In the genomic region with DNA sequence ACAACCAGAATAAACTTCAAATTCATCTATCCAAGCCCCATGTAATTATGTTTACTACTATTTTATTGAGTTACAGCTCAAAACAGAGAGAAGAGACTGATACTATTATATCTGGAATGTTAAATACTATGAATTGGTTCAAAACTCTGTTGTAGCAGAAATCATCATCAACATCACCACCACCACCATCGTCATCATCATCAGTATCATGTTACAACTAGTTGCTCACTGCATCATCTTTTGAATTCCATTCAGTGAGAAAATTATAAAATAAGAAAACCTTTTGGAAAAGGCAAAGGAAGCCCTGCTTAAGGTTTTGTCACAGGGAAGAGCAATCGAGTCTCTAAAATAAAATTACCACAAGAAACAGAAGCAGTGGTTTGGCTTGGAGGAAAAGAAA, we compare ENCODE assay signal across 21 cellular contexts. TPM values are rescaled to one million over a fixed set of nuclear protein-coding genes. Genes with fewer than 3 reads are reported as not detected.
DNase-seq lines count a peak whose midpoint lies in the region; ATAC-seq, FAIRE-seq and TF ChIP-seq lines count a peak whose summit lies in the region.
"Had no signal": no experiment of that assay in that cellular context is flagged by ENCODE, and none has a peak within 500 bp of the region (broad histone marks: within the 10 kb centered on the region; RNA-seq: fewer than 3 reads in every experiment).

No MANE protein-coding gene starts in this region.

- H2AK5ac ChIP-seq in mesenchymal stem cell (ENCODE audit: low read length, severe bottlenecking): no peak overlapping the region

- H3K4me3 Mint-ChIP-seq in CD8-positive, alpha-beta memory T cell: no peak overlapping the region
- peak overlapping the region; percentile 31 for H3K4me3 Mint-ChIP-seq in activated T-helper 17 cell treated with anti-CD3 and anti-CD28 coated beads, Interleukin-2, amount 50 U/mL, for 72 hours

- TF ChIP-seq CTCF in AG10803 (conservative IDR thresholded peaks at IDR 0.05; ENCODE audit: low read length) (no peak), D721Med (IDR thresholded peaks at IDR 0.05; ENCODE audit: insufficient read depth, missing control alignments) (no peak)

- H4K8ac ChIP-seq in mesenchymal stem cell (ENCODE audit: low read length): no peak overlapping the region

- no peak overlapping the region for H3K23ac ChIP-seq in mesenchymal stem cell (ENCODE audit: low read length in 2 of 2)

- peaks cover 62 to 79% (median 67%) of the 10 kb centered on the region in 3 donors for H3K4me1 Mint-ChIP-seq in CD8-positive, alpha-beta memory T cell
- peaks cover 48% of the 10 kb centered on the region for H3K4me1 Mint-ChIP-seq in activated T-helper 17 cell treated with anti-CD3 and anti-CD28 coated beads, Interleukin-2, amount 50 U/mL, for 72 hours

- no peak for ATAC-seq in activated T-helper 17 cell treated with anti-CD3 and anti-CD28 coated beads, Interleukin-2, amount 50 U/mL, for 72 hours (replicated peaks)
- ATAC-seq: K562 had no signal

- no peak overlapping the region for H2BK120ac ChIP-seq in mesenchymal stem cell (ENCODE audit: low read depth, low read length)

- H3K18ac ChIP-seq in mesenchymal stem cell (ENCODE audit: low read depth in 1 of 2, low read length in 2 of 2): no peak overlapping the region

- no peaks in the 10 kb centered on the region for H3K27me3 ChIP-seq in CD8-positive, alpha-beta memory T cell (ENCODE audit: insufficient read depth, low read length, poor library complexity, severe bottlenecking)
- H3K27me3 ChIP-seq in mesenchymal stem cell (ENCODE audit: control insufficient read depth in 1 of 2, insufficient read depth in 1 of 2, low read length in 2 of 2): no peaks in the 10 kb centered on the region
- H3K27me3 ChIP-seq: BE2C, SJCRH30 had no signal

- H3K36me3 Mint-ChIP-seq in CD8-positive, alpha-beta memory T cell: peaks cover 0 to 4% (median 0%) of the 10 kb centered on the region in 3 donors
- peaks cover 7% of the 10 kb centered on the region for H3K36me3 Mint-ChIP-seq in activated T-helper 17 cell treated with anti-CD3 and anti-CD28 coated beads, Interleukin-2, amount 50 U/mL, for 72 hours (ENCODE audit: low read depth)

- no peak overlapping the region for H3K4me3 ChIP-seq in AG10803 (ENCODE audit: low read length)
- no peak overlapping the region for H3K4me3 ChIP-seq in CD8-positive, alpha-beta memory T cell (ENCODE audit: low read length)
- H3K4me3 ChIP-seq in mesenchymal stem cell (ENCODE audit: insufficient read depth in 1 of 2, low read depth in 1 of 2, low read length in 2 of 2): no peak overlapping the region
- H3K4me3 ChIP-seq: K562, SJCRH30 had no signal

- H3K9ac ChIP-seq in mesenchymal stem cell (ENCODE audit: low read length): no peak overlapping the region

- peak; percentile 12 for DNase-seq in AG10803 (ENCODE audit: low read depth)
- DNase-seq in CD8-positive, alpha-beta memory T cell: no peak
- peak; percentile 22 for DNase-seq in iris pigment epithelial cell (ENCODE audit: low read depth)
- no peak for DNase-seq in mesenchymal stem cell
- no peak for DNase-seq in UCSD-AML1 (lab: John Stamatoyannopoulos, UW; ENCODE audit: unreplicated experiment)
- DNase-seq in D721Med (ENCODE audit: insufficient read length, low spot score): no peak
- DNase-seq in posterior cingulate gyrus: no peak
- DNase-seq: BE2C; DMS53; HCEC 1CT; NCI-H146; NCI-H2107; NCI-H345; NCI-H69; NK-92 treated with Interleukin-12 subunit alpha and Interleukin-12 subunit beta, amount 100 ng/mL, for 24 hours; OCI-M1; RPMI8226; SJCRH30 had no signal

- H3K36me3 ChIP-seq in CD8-positive, alpha-beta memory T cell (ENCODE audit: insufficient read depth, low read length): no peaks in the 10 kb centered on the region
- H3K36me3 ChIP-seq in mesenchymal stem cell (ENCODE audit: control insufficient read depth in 1 of 2, insufficient read depth in 2 of 2, low read depth in 1 of 2, low read length in 2 of 2): no peaks in the 10 kb centered on the region
- H3K36me3 ChIP-seq: BE2C, SJCRH30 had no signal

- H3K27me3 Mint-ChIP-seq in CD8-positive, alpha-beta memory T cell: no peaks in the 10 kb centered on the region
- H3K27me3 Mint-ChIP-seq in activated T-helper 17 cell treated with anti-CD3 and anti-CD28 coated beads, Interleukin-2, amount 50 U/mL, for 72 hours: no peaks in the 10 kb centered on the region

- no peak overlapping the region for H2BK5ac ChIP-seq in mesenchymal stem cell (ENCODE audit: low read depth, low read length, poor library complexity, severe bottlenecking)

- H4K91ac ChIP-seq in mesenchymal stem cell (ENCODE audit: low read length): no peak overlapping the region

- WGBS in mesenchymal stem cell: 100% methylated on average over 1 of the region's 2 CpGs

- CTCF ChIA-PET in CD8-positive, alpha-beta memory T cell (lab: Charles Lee): interaction anchor here (1.2 kb wide), 1 partner anchor 13 kb away, joined by 5 read pairs; no protein-coding TSS in a partner anchor

- H3K79me1 ChIP-seq in mesenchymal stem cell (replicated peaks; ENCODE audit: low read length, poor library complexity, severe bottlenecking): no peaks in the 10 kb centered on the region

- H3K9me3 ChIP-seq in CD8-positive, alpha-beta memory T cell (ENCODE audit: low read length): peaks cover 6% of the 10 kb centered on the region
- H3K9me3 ChIP-seq in mesenchymal stem cell (ENCODE audit: control insufficient read depth, low read length): peaks cover 7% of the 10 kb centered on the region
- H3K9me3 ChIP-seq: BE2C, SJCRH30 had no signal

- FAIRE-seq in D721Med (lab: Jason Lieb, UNC): no peak
- FAIRE-seq: HTR-8/SVneo, K562 had no signal

- no peak overlapping the region for H2BK12ac ChIP-seq in mesenchymal stem cell (ENCODE audit: low read length in 2 of 2)

- POLR2A ChIA-PET in CD8-positive, alpha-beta memory T cell (lab: Charles Lee): interaction anchor here (1.9 to 2.0 kb wide), 2 partner anchors 14 to 30 kb away, joined by 5 to 6 read pairs; no protein-coding TSS in a partner anchor

- H3K9me3 Mint-ChIP-seq in CD8-positive, alpha-beta memory T cell: peaks cover 0 to 11% (median 6%) of the 10 kb centered on the region in 5 donors
- H3K9me3 Mint-ChIP-seq in activated T-helper 17 cell treated with anti-CD3 and anti-CD28 coated beads, Interleukin-2, amount 50 U/mL, for 72 hours: peaks cover 9% of the 10 kb centered on the region

- no peak overlapping the region for H3K4ac ChIP-seq in mesenchymal stem cell (ENCODE audit: low read depth in 1 of 2, low read length in 2 of 2)

- H3K4me1 ChIP-seq in CD8-positive, alpha-beta memory T cell (ENCODE audit: insufficient read depth, low read length): peaks cover 45% of the 10 kb centered on the region
- H3K4me1 ChIP-seq in mesenchymal stem cell (ENCODE audit: control insufficient read depth, insufficient read depth, low read depth, low read length): no peaks in the 10 kb centered on the region

- H3K27ac Mint-ChIP-seq in CD8-positive, alpha-beta memory T cell: peak overlapping the region in 6 of 8 donors; percentile 3 to 87 (median 50)
- H3K27ac Mint-ChIP-seq in activated T-helper 17 cell treated with anti-CD3 and anti-CD28 coated beads, Interleukin-2, amount 50 U/mL, for 72 hours: peak overlapping the region; percentile 69

- intact Hi-C loops in posterior cingulate gyrus (cut with DNase I): no loop called here

- no peak overlapping the region for H3K14ac ChIP-seq in mesenchymal stem cell (ENCODE audit: low read length in 2 of 2)

- no peak overlapping the region for H2BK15ac ChIP-seq in mesenchymal stem cell (ENCODE audit: low read depth, poor library complexity, severe bottlenecking)

- no peak overlapping the region for H3K4me2 ChIP-seq in mesenchymal stem cell (ENCODE audit: low read length, poor library complexity, severe bottlenecking)

- no peak overlapping the region for H3K27ac ChIP-seq in CD8-positive, alpha-beta memory T cell (ENCODE audit: low read depth, low read length)
- no peak overlapping the region for H3K27ac ChIP-seq in mesenchymal stem cell (ENCODE audit: low read length, poor library complexity, severe bottlenecking)
- H3K27ac ChIP-seq: SJCRH30 had no signal

- H2AFZ ChIP-seq in mesenchymal stem cell (ENCODE audit: low read depth, low read length): no peak overlapping the region

RNA-seq across cellular contexts. Expression of gene THEMIS, which starts 36.2 kb away (rescaled TPM):
- total RNA-seq in CD8-positive, alpha-beta memory T cell: 10 to 100 TPM; 39.9 to 40.6 TPM
- polyA plus RNA-seq in CD8-positive, alpha-beta memory T cell: 107 TPM
- 10 to 100 TPM; 64.9 to 72.9 TPM for total RNA-seq in activated T-helper 17 cell treated with anti-CD3 and anti-CD28 coated beads, Interleukin-2, amount 50 U/mL, for 72 hours
- polyA plus RNA-seq in mesenchymal stem cell (2013, experiment 1 of 2): not detected
- polyA plus RNA-seq in mesenchymal stem cell (2013, experiment 2 of 2): not detected
- polyA plus RNA-seq: K562 had no signal

Comparison
In these comparisons a context has a peak if more than half of its experiments do, and no peak if none do; other contexts are left out.
1. DNase-seq: peak in AG10803 (single experiment) and iris pigment epithelial cell (single experiment); none in CD8-positive, alpha-beta memory T cell (0 of 5), mesenchymal stem cell (single experiment), UCSD-AML1 (single experiment), D721Med (single experiment) and posterior cingulate gyrus (0 of 10).